9 cellular contexts compared by ENCODE assay signal in the genomic region with DNA sequence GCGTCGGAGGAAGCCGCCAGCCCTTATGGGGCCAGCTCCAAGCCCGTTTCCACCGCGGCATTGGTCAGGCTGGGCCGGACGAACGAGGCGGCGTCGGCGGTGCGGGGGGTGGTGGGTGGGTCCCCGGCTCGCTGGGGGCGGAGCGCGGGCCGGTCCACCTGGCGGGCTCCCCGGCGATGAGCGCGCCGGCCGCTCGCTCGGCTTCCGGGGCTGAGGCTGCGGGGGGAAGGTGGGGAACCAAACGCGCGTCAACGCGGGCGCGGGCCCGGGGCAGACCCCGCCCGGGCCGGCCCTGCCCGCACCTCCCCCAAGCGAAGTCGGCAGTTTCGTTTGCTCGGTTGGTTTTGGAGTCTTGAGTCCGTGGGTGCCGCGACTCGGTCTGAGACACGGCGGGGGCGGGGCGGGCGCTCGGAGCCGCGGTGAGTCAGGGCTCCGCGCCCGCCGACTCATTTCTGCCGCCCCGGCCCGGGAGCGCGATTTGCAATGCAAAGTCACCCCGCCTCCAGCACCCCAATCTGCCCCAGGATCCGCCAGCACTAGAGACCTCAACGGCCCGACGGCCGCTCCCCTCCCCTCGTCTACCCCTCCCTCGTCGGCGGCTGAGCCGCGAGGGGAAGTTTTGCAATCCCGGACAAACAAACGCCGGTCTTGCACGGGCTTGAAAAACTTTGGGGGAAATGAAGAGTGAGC. TPM values are rescaled to one million over a fixed set of nuclear protein-coding genes. Genes with fewer than 3 reads are reported as not detected.
DNase-seq lines count a peak whose midpoint lies in the region; ATAC-seq, FAIRE-seq and TF ChIP-seq lines count a peak whose summit lies in the region.
"Had no signal": no experiment of that assay in that cellular context is flagged by ENCODE, and none has a peak within 500 bp of the region (broad histone marks: within the 10 kb centered on the region; RNA-seq: fewer than 3 reads in every experiment).

No MANE protein-coding gene starts in this region.

- intact Hi-C loops in HCT116 (cut with micrococcal nuclease), result no loop called here
- intact Hi-C loops in K562 (cut with micrococcal nuclease), result no loop called here

- RAD21 ChIA-PET in HCT116 (lab: Charles Lee; ENCODE audit: low non-redundant PET in 1 of 2, low total read pairs in 2 of 2, uncharacterized antibody in 2 of 2, unreplicated experiment in 2 of 2), result no interaction called here

- 17% methylated on average over 25 of the region's 84 CpGs for WGBS in K562 (ENCODE audit: insufficient coverage, low coverage, missing lambda C conversion rate)

- H3K4me3 ChIP-seq in HCT116 (replicated peaks in 1 of 2; ENCODE audit: low read depth in 1 of 2, low read length in 2 of 2) (peak overlapping the region; percentile 38 to 56), K562 (peak overlapping the region; percentile 38)

- BruUV-seq in HCT116 (replicated peaks; lab: Mats Ljungman, UMichigan) (no TSS peak), K562 (replicated peaks; lab: Mats Ljungman, UMichigan) (no TSS peak)

- H4K20me1 ChIP-seq in HCT116 (ENCODE audit: insufficient read depth), result no peaks in the 10 kb centered on the region
- peaks cover 6% of the 10 kb centered on the region; the same call in 1 of the 2 replicates for H4K20me1 ChIP-seq in K562 (replicated peaks; ENCODE audit: control insufficient read depth, insufficient read depth, low read length)

- in situ Hi-C loops in K562 (cut with MboI), result no loop called here

- H3K27ac Mint-ChIP-seq in T-helper 17 cell, result no peak overlapping the region

- H3K4me3 Mint-ChIP-seq in T-helper 17 cell, result peak overlapping the region; percentile 71

- no peak for TF ChIP-seq EP300 in K562 (IDR thresholded peaks at IDR 0.05; ENCODE audit: low read length)

- peaks cover 21% of the 10 kb centered on the region for H3K27me3 Mint-ChIP-seq in T-helper 17 cell

- H2AFZ ChIP-seq in HCT116 (ENCODE audit: low read depth, low read length, poor library complexity, severe bottlenecking) (no peak overlapping the region), K562 (ENCODE audit: low read depth, low read length) (peak overlapping the region; percentile 68)

- peak; percentile 83 for ATAC-seq in HCT116
- peak; percentile 36 for ATAC-seq in T-helper 17 cell
- ATAC-seq in K562, result peak; percentile 70
- ATAC-seq in GM21619 (IDR thresholded peaks at IDR 0.05; ENCODE audit: unreplicated experiment), result no peak
- no peak for ATAC-seq in GM19035 (IDR thresholded peaks at IDR 0.05; ENCODE audit: unreplicated experiment)

- TF ChIP-seq CTCF in HCT116 (IDR thresholded peaks at IDR 0.05 in 2 of 3, conservative IDR thresholded peaks at IDR 0.05 in 1 of 3; ENCODE audit: borderline replicate concordance in 1 of 3, insufficient read depth in 1 of 3, low read depth in 2 of 3, low read length in 2 of 3) (no peak), K562 (IDR thresholded peaks at IDR 0.05 in 2 of 3, conservative IDR thresholded peaks at IDR 0.05 in 1 of 3; ENCODE audit: insufficient read depth in 2 of 3, low read depth in 1 of 3, low read length in 3 of 3) (no peak)

- no peaks in the 10 kb centered on the region for H3K9me3 ChIP-seq in HCT116 (ENCODE audit: control insufficient read depth in 1 of 2, insufficient read depth in 1 of 2, low read depth in 1 of 2, low read length in 2 of 2)
- no peaks in the 10 kb centered on the region for H3K9me3 ChIP-seq in T-helper 17 cell (ENCODE audit: control insufficient read depth, low read length, poor library complexity, severe bottlenecking)
- H3K9me3 ChIP-seq in K562 (replicated peaks; ENCODE audit: control insufficient read depth, insufficient read depth, low read depth, low read length), result no peaks in the 10 kb centered on the region

- peak overlapping the region; percentile 48 for H3K9ac ChIP-seq in HCT116 (ENCODE audit: low read length)
- H3K9ac ChIP-seq in K562 (ENCODE audit: insufficient read depth in 1 of 2, low read depth in 2 of 2, low read length in 2 of 2), result peak overlapping the region in 1 of 2 experiments; percentile 64; a peak in 2 of 4 replicates

- no peaks in the 10 kb centered on the region for H3K36me3 ChIP-seq in HCT116 (ENCODE audit: control insufficient read depth in 1 of 2, insufficient read depth in 2 of 2, low read length in 2 of 2)
- H3K36me3 ChIP-seq in K562 (ENCODE audit: control insufficient read depth, insufficient read depth, low read length), result no peaks in the 10 kb centered on the region

- TF ChIP-seq RAD21 in HCT116 (IDR thresholded peaks at IDR 0.05; ENCODE audit: low read depth), result no peak
- no peak for TF ChIP-seq RAD21 in K562 (CRISPR knock-in tag; conservative IDR thresholded peaks at IDR 0.05 in 1 of 2, IDR thresholded peaks at IDR 0.05 in 1 of 2)

- H3K4me1 ChIP-seq in HCT116 (ENCODE audit: control insufficient read depth in 1 of 2, insufficient read depth in 2 of 2, low read length in 2 of 2) (peaks cover 0 to 12% of the 10 kb centered on the region in 2 experiments; a peak in 2 of 4 replicates), K562 (replicated peaks in 1 of 2; ENCODE audit: control insufficient read depth in 2 of 2, insufficient read depth in 2 of 2, low read length in 2 of 2) (peaks cover 8 to 50% of the 10 kb centered on the region in 2 experiments; a peak in 4 of 5 replicates)

- peaks cover 21% of the 10 kb centered on the region for H3K4me1 Mint-ChIP-seq in T-helper 17 cell

- POLR2A ChIA-PET in HCT116 (lab: Charles Lee), result interaction anchor here (0.6 kb wide), 1 partner anchor 746 kb away, joined by 3 read pairs; no protein-coding TSS in a partner anchor
- POLR2A ChIA-PET in K562 (lab: Yijun Ruan, JAX), result interaction anchor here (0.7 kb wide), 1 partner anchor 17 kb away, joined by 3 read pairs; no protein-coding TSS in a partner anchor

- H3K9me1 ChIP-seq in K562 (ENCODE audit: control insufficient read depth, insufficient read depth, low read length), result no peaks in the 10 kb centered on the region

- H3K9me2 ChIP-seq in HCT116 (ENCODE audit: insufficient read depth), result no peaks in the 10 kb centered on the region

- no peak for TF ChIP-seq POLR2A in HCT116 (IDR thresholded peaks at IDR 0.05; ENCODE audit: borderline replicate concordance, extremely low read depth, insufficient read depth, insufficient read length)
- TF ChIP-seq POLR2A in K562 (conservative IDR thresholded peaks at IDR 0.05), result no peak

- DNase-seq in HCT116 (ENCODE audit: low read depth, low spot score) (no peak), T-helper 17 cell (no peak), K562 (ENCODE audit: extremely low read depth in 1 of 4, low spot score in 3 of 4) (peak; percentile 50 to 85 (median 78)), left kidney (ENCODE audit: low read depth, low spot score) (peak; percentile 65), HCEC 1CT (no peak)
- DNase-seq in stimulated activated CD4-positive, alpha-beta T cell treated with anti-CD3 and anti-CD28 coated beads, Interleukin-4, amount 100 ng/mL, for 1 hour, result peak; percentile 88

- H3K27me3 ChIP-seq in HCT116 (ENCODE audit: insufficient read depth, low read length) (no peaks in the 10 kb centered on the region), K562 (ENCODE audit: control insufficient read depth in 2 of 2, insufficient read depth in 2 of 2, low read length in 2 of 2) (peaks cover 5 to 81% of the 10 kb centered on the region in 2 experiments; a peak in 3 of 5 replicates)

- H3K79me2 ChIP-seq in HCT116 (ENCODE audit: insufficient read depth, low read length) (no peaks in the 10 kb centered on the region), K562 (ENCODE audit: control insufficient read depth, insufficient read depth, low read length) (no peaks in the 10 kb centered on the region)

- peak overlapping the region; percentile 29; the same call in 1 of the 2 replicates for H3K27ac ChIP-seq in HCT116 (ENCODE audit: low read depth, low read length)
- H3K27ac ChIP-seq in K562 (ENCODE audit: extremely low read depth, low read depth, low read length), result no peak overlapping the region

- CTCF ChIA-PET in HCT116 (lab: Charles Lee) (no interaction called here), K562 (lab: Yijun Ruan, JAX; ENCODE audit: low intra/inter-chr PET ratio) (no interaction called here)

- H3K4me2 ChIP-seq in HCT116 (ENCODE audit: low read length), result peak overlapping the region; percentile 69
- H3K4me2 ChIP-seq in K562 (ENCODE audit: insufficient read depth, low read length), result peak overlapping the region; percentile 32

- H3K36me3 Mint-ChIP-seq in T-helper 17 cell (ENCODE audit: low read depth), result no peaks in the 10 kb centered on the region

- no peak for FAIRE-seq in K562 (lab: Jason Lieb, UNC)

RNA-seq across cellular contexts. Expression of a gene that starts 1.3 kb away (rescaled TPM):
- total RNA-seq in HCT116 (2021; ENCODE audit: unreplicated experiment) (not detected), T-helper 17 cell (under 1 TPM in 1 of 2 donors, not detected in 1; 0.18 TPM), K562 (2014; rRNA removed) (1.4 and 1.7 TPM in 2 replicates), K562 (2014; rRNA removed; fragmentation: Illumina TruSeq; extraction: Trizol) (0.11 TPM in 1 of 2 replicates, not detected in the other), K562 (2015; rRNA removed; fragmentation: Illumina TruSeq; extraction: Trizol) (0.36 and 0.53 TPM in 2 replicates), K562 (2021) (1.1 and 1.2 TPM in 2 replicates)
- polyA plus RNA-seq in HCT116 (2012), result not detected in 2 replicates
- total RNA-seq in K562 (2011; cell fraction: chromatin; rRNA removed; ENCODE audit: low replicate concordance), result 0.25 and 0.30 TPM in 2 replicates
- total RNA-seq in K562 (2011; cell fraction: nucleolus; rRNA removed), result 0.79 and 0.83 TPM in 2 replicates
- total RNA-seq in K562 (2011; cell fraction: nucleoplasm; rRNA removed), result 0.22 and 0.31 TPM in 2 replicates
- polyA plus RNA-seq in K562 (2011; rRNA removed) (0.07 and 0.15 TPM in 2 replicates), K562 (2014; fragmentation: Illumina TruSeq; extraction: Trizol) (0.12 and 0.26 TPM in 2 replicates), K562 (2014; fragmentation: Nextera tagmentation; extraction: Ambion mirVana) (not detected), K562 (2014; rRNA removed) (0.76 and 1.4 TPM in 2 replicates)
- polyA plus RNA-seq in K562 (2011; cell fraction: cytosol; rRNA removed), result 0.15 and 1.7 TPM in 2 replicates
- 0.13 and 0.40 TPM in 2 replicates for polyA plus RNA-seq in K562 (2011; cell fraction: nucleus; rRNA removed)
- polyA plus RNA-seq in K562 (2012), result 0.93 and 1.0 TPM in 2 replicates
- not detected in 2 replicates for polyA minus RNA-seq in K562 (2011; rRNA and poly(A)+ RNA removed)
- polyA minus RNA-seq in K562 (2011; cell fraction: cytosol; rRNA and poly(A)+ RNA removed), result not detected in 2 replicates
- 0.22 and 0.27 TPM in 2 replicates for polyA minus RNA-seq in K562 (2011; cell fraction: nucleus; rRNA and poly(A)+ RNA removed)
- total RNA-seq: T-helper 1 cell treated with Interleukin-12 subunit alpha and Interleukin-12 subunit beta and Interleukin-4 antibody, amounts not matched to agents 30 ng/mL and 1 ng/mL, for 36 hours had no signal

RNA-seq across cellular contexts. Expression of a gene that starts 32.7 kb away (rescaled TPM):
- not detected for total RNA-seq in HCT116 (2021; ENCODE audit: unreplicated experiment)
- not detected in 2 replicates for polyA plus RNA-seq in HCT116 (2012)
- total RNA-seq in T-helper 17 cell, result 10 to 100 TPM; 50.1 to 89.1 TPM
- total RNA-seq in K562 (2011; cell fraction: chromatin; rRNA removed; ENCODE audit: low replicate concordance), result 1.6 and 4.7 TPM in 2 replicates
- 2.4 and 3.5 TPM in 2 replicates for total RNA-seq in K562 (2011; cell fraction: nucleolus; rRNA removed)
- total RNA-seq in K562 (2011; cell fraction: nucleoplasm; rRNA removed), result 1.5 and 3.1 TPM in 2 replicates
- 1.3 and 2.0 TPM in 2 replicates for total RNA-seq in K562 (2014; rRNA removed)
- total RNA-seq in K562 (2014; rRNA removed; fragmentation: Illumina TruSeq; extraction: Trizol), result 0.64 and 0.65 TPM in 2 replicates
- 2.3 and 2.5 TPM in 2 replicates for total RNA-seq in K562 (2015; rRNA removed; fragmentation: Illumina TruSeq; extraction: Trizol)
- 2.1 and 2.6 TPM in 2 replicates for total RNA-seq in K562 (2021)
- 1.2 and 2.1 TPM in 2 replicates for polyA plus RNA-seq in K562 (2011; rRNA removed)
- polyA plus RNA-seq in K562 (2011; cell fraction: cytosol; rRNA removed), result 0.91 and 2.0 TPM in 2 replicates
- 5.5 and 14.3 TPM in 2 replicates for polyA plus RNA-seq in K562 (2011; cell fraction: nucleus; rRNA removed)
- 4.3 and 4.5 TPM in 2 replicates for polyA plus RNA-seq in K562 (2012)
- polyA plus RNA-seq in K562 (2014; fragmentation: Illumina TruSeq; extraction: Trizol), result 1.0 and 1.3 TPM in 2 replicates
- polyA plus RNA-seq in K562 (2014; fragmentation: Nextera tagmentation; extraction: Ambion mirVana), result under 1 TPM; 0.10 to 0.15 TPM
- 2.0 and 2.1 TPM in 2 replicates for polyA plus RNA-seq in K562 (2014; rRNA removed)
- 0.99 and 1.0 TPM in 2 replicates for polyA minus RNA-seq in K562 (2011; rRNA and poly(A)+ RNA removed)
- 1.4 TPM in 1 of 2 replicates, not detected in the other for polyA minus RNA-seq in K562 (2011; cell fraction: cytosol; rRNA and poly(A)+ RNA removed)
- 2.4 and 3.4 TPM in 2 replicates for polyA minus RNA-seq in K562 (2011; cell fraction: nucleus; rRNA and poly(A)+ RNA removed)

RNA-seq across cellular contexts. Expression of a gene that starts 32.8 kb away (rescaled TPM):
- not detected for total RNA-seq in HCT116 (2021; ENCODE audit: unreplicated experiment)
- not detected in 2 replicates for polyA plus RNA-seq in HCT116 (2012)
- total RNA-seq in T-helper 17 cell, result 10 to 100 TPM; 65.7 to 93.2 TPM
- total RNA-seq in K562 (2011; cell fraction: chromatin; rRNA removed; ENCODE audit: low replicate concordance), result 8.4 and 16.2 TPM in 2 replicates
- 7.1 and 8.5 TPM in 2 replicates for total RNA-seq in K562 (2011; cell fraction: nucleolus; rRNA removed)
- 4.3 and 5.9 TPM in 2 replicates for total RNA-seq in K562 (2011; cell fraction: nucleoplasm; rRNA removed)
- 3.0 and 3.4 TPM in 2 replicates for total RNA-seq in K562 (2014; rRNA removed)
- total RNA-seq in K562 (2014; rRNA removed; fragmentation: Illumina TruSeq; extraction: Trizol), result 0.86 and 1.4 TPM in 2 replicates
- 2.6 TPM in 2 replicates for total RNA-seq in K562 (2015; rRNA removed; fragmentation: Illumina TruSeq; extraction: Trizol)
- total RNA-seq in K562 (2021), result 4.8 and 5.9 TPM in 2 replicates
- 4.2 and 9.4 TPM in 2 replicates for polyA plus RNA-seq in K562 (2011; rRNA removed)
- 4.4 and 6.2 TPM in 2 replicates for polyA plus RNA-seq in K562 (2011; cell fraction: cytosol; rRNA removed)
- 68.0 and 78.0 TPM in 2 replicates for polyA plus RNA-seq in K562 (2011; cell fraction: nucleus; rRNA removed)
- polyA plus RNA-seq in K562 (2012), result 8.2 and 19.1 TPM in 2 replicates
- polyA plus RNA-seq in K562 (2014; fragmentation: Illumina TruSeq; extraction: Trizol), result 0.79 and 2.8 TPM in 2 replicates
- under 1 TPM; 0.21 to 0.57 TPM for polyA plus RNA-seq in K562 (2014; fragmentation: Nextera tagmentation; extraction: Ambion mirVana)
- polyA plus RNA-seq in K562 (2014; rRNA removed), result 3.3 and 7.3 TPM in 2 replicates
- polyA minus RNA-seq in K562 (2011; rRNA and poly(A)+ RNA removed), result 0.77 and 0.90 TPM in 2 replicates
- 1.4 and 3.4 TPM in 2 replicates for polyA minus RNA-seq in K562 (2011; cell fraction: cytosol; rRNA and poly(A)+ RNA removed)
- 10.0 and 10.3 TPM in 2 replicates for polyA minus RNA-seq in K562 (2011; cell fraction: nucleus; rRNA and poly(A)+ RNA removed)

Comparison
In these comparisons a context has a peak if more than half of its experiments do, and no peak if none do; other contexts are left out.
1. ATAC-seq: peak in HCT116 (single experiment), T-helper 17 cell (single experiment) and K562 (single experiment); none in GM21619 (single experiment) and GM19035 (single experiment).
2. DNase-seq: peak in K562 (4 of 4), left kidney (single experiment) and stimulated activated CD4-positive, alpha-beta T cell treated with anti-CD3 and anti-CD28 coated beads, Interleukin-4, amount 100 ng/mL, for 1 hour (single experiment); none in HCT116 (single experiment), T-helper 17 cell (0 of 3) and HCEC 1CT (single experiment).
3. RNA of a gene that starts 32.7 kb away (total RNA-seq): 50.1 to 89.1 TPM in T-helper 17 cell; 0.64 to 4.7 TPM in K562 and not detected in HCT116 (single experiment); every median in the first group is over 4 times any median in the second.